In genomic region chr12:6929806-6930452, GRCh38 we compare ENCODE assay signal across 11 cellular contexts. TPM values are rescaled to one million over a fixed set of nuclear protein-coding genes. Genes with fewer than 3 reads are reported as not detected.
DNase-seq lines count a peak whose midpoint lies in the region; ATAC-seq and TF ChIP-seq lines count a peak whose summit lies in the region.
"Had no signal": no experiment of that assay in that cellular context is flagged by ENCODE, and none has a peak within 500 bp of the region (broad histone marks: within the 10 kb centered on the region; RNA-seq: fewer than 3 reads in every experiment).

No MANE protein-coding gene starts in this region.

- H3K27ac ChIP-seq in SK-N-SH (ENCODE audit: low read depth in 2 of 2, low read length in 1 of 2) (peak overlapping the region; percentile 50 to 76; a peak in 2 of 4 replicates), stomach (peak overlapping the region; percentile 23 to 99 (median 97))

- H3K4me1 ChIP-seq in SK-N-SH (ENCODE audit: control insufficient read depth in 1 of 2, insufficient read depth in 2 of 2, low read depth in 1 of 2, low read length in 1 of 2) (peaks cover 31 to 32% of the 10 kb centered on the region in 2 experiments), stomach (peaks cover 51 to 89% (median 72%) of the 10 kb centered on the region in 4 donors)

- H3K79me2 ChIP-seq in SK-N-SH (ENCODE audit: insufficient read depth), result peaks cover 84% of the 10 kb centered on the region

- H3K27me3 Mint-ChIP-seq in activated naive CD8-positive, alpha-beta T cell treated with anti-CD3 and anti-CD28 coated beads, Interleukin-2, amount 50 U/mL, for 24 hours, result no peaks in the 10 kb centered on the region

- H3K9me3 ChIP-seq in SK-N-SH, result no peaks in the 10 kb centered on the region
- H3K9me3 ChIP-seq in iPS-18c (ENCODE audit: control insufficient read depth, insufficient read depth, low read length), result no peaks in the 10 kb centered on the region
- no peaks in the 10 kb centered on the region for H3K9me3 ChIP-seq in stomach

- peak overlapping the region; percentile 94 for H3K9ac ChIP-seq in SK-N-SH

- peaks cover 57% of the 10 kb centered on the region for H4K20me1 ChIP-seq in SK-N-SH (ENCODE audit: insufficient read depth)

- H3K9me3 Mint-ChIP-seq in activated naive CD8-positive, alpha-beta T cell treated with anti-CD3 and anti-CD28 coated beads, Interleukin-2, amount 50 U/mL, for 24 hours, result no peaks in the 10 kb centered on the region

- POLR2A ChIA-PET in SK-N-SH (lab: Yijun Ruan, JAX), result interaction anchor here (1.0 to 7.3 kb wide), 3 partner anchors 8 to 57 kb away, joined by 3 to 82 read pairs (median 11); partner anchors contain the start of genes C12orf57, RNU7-1 and SPSB2

- peaks cover 57% of the 10 kb centered on the region for H3K4me1 Mint-ChIP-seq in activated naive CD8-positive, alpha-beta T cell treated with anti-CD3 and anti-CD28 coated beads, Interleukin-2, amount 50 U/mL, for 24 hours

- H3K4me2 ChIP-seq in SK-N-SH, result peak overlapping the region; percentile 95

- no peak for TF ChIP-seq EP300 in SK-N-SH (IDR thresholded peaks at IDR 0.05; ENCODE audit: borderline replicate concordance in 1 of 2, low read depth in 1 of 2, low read length in 1 of 2)
- no peak for TF ChIP-seq EP300 in stomach (IDR thresholded peaks at IDR 0.05)

- no peak for TF ChIP-seq POLR2A in stomach (IDR thresholded peaks at IDR 0.05)

- intact Hi-C loops in stomach (cut with DNase I; ENCODE audit: low total_unique reads), result no loop called here

- peak overlapping the region; percentile 91 for H3K27ac Mint-ChIP-seq in activated naive CD8-positive, alpha-beta T cell treated with anti-CD3 and anti-CD28 coated beads, Interleukin-2, amount 50 U/mL, for 24 hours

- H3K36me3 ChIP-seq in SK-N-SH (replicated peaks in 1 of 2; ENCODE audit: control insufficient read depth in 1 of 2, insufficient read depth in 2 of 2, low read length in 1 of 2) (peaks cover 22 to 41% of the 10 kb centered on the region in 2 experiments), stomach (peaks cover 10 to 24% (median 18%) of the 10 kb centered on the region in 4 donors)

- 91% methylated on average over 3 of the region's 3 CpGs for WGBS in SK-N-SH (ENCODE audit: low lambda C conversion rate)
- 34 to 48% (median 41%) methylated on average over 3 of the region's 3 CpGs for WGBS in stomach, 5 donors

- H2AFZ ChIP-seq in SK-N-SH (ENCODE audit: low read depth), result no peak overlapping the region

- CTCF ChIA-PET in SK-N-SH (lab: Yijun Ruan, JAX), result interaction anchor here (1.5 to 6.7 kb wide), 4 partner anchors 8 to 60 kb away, joined by 3 to 33 read pairs (median 12); partner anchors contain the start of genes C12orf57 and RNU7-1

- peak overlapping the region; percentile 83 for H3K4me3 Mint-ChIP-seq in activated naive CD8-positive, alpha-beta T cell treated with anti-CD3 and anti-CD28 coated beads, Interleukin-2, amount 50 U/mL, for 24 hours

- no peak for TF ChIP-seq RAD21 in SK-N-SH (IDR thresholded peaks at IDR 0.05; ENCODE audit: low read length)

- peaks cover 13% of the 10 kb centered on the region for H3K36me3 Mint-ChIP-seq in activated naive CD8-positive, alpha-beta T cell treated with anti-CD3 and anti-CD28 coated beads, Interleukin-2, amount 50 U/mL, for 24 hours (ENCODE audit: low read depth)

- no peaks in the 10 kb centered on the region for H3K27me3 ChIP-seq in SK-N-SH (ENCODE audit: insufficient read depth)
- no peaks in the 10 kb centered on the region for H3K27me3 ChIP-seq in stomach

- no peaks in the 10 kb centered on the region for H3K9me2 ChIP-seq in SK-N-SH

- TF ChIP-seq CTCF in SK-N-SH (IDR thresholded peaks at IDR 0.05), result no peak
- no peak for TF ChIP-seq CTCF in stomach (IDR thresholded peaks at IDR 0.05)

- H3K4me3 ChIP-seq in SK-N-SH (ENCODE audit: low read depth in 2 of 2, low read length in 1 of 2) (peak overlapping the region; percentile 82 to 87), iPS-18c (ENCODE audit: insufficient read depth, low read depth, low read length) (peak overlapping the region; percentile 93), stomach (peak overlapping the region; percentile 64 to 95 (median 86))

- ATAC-seq in SK-N-SH treated with all-trans-retinoic acid at 6 μM for 48 hours (no peak), HG03520 (IDR thresholded peaks at IDR 0.05; ENCODE audit: unreplicated experiment) (no peak), HG03460 (IDR thresholded peaks at IDR 0.05; ENCODE audit: unreplicated experiment) (no peak)
- ATAC-seq in activated naive CD8-positive, alpha-beta T cell treated with anti-CD3 and anti-CD28 coated beads, Interleukin-2, amount 50 U/mL, for 24 hours, result no peak

- peaks cover 34% of the 10 kb centered on the region for H3F3A ChIP-seq in SK-N-SH (replicated peaks; ENCODE audit: insufficient read depth)

- DNase-seq in SK-N-SH (no peak), stomach (no peak)
- DNase-seq in activated naive CD8-positive, alpha-beta T cell treated with anti-CD3 and anti-CD28 coated beads, Interleukin-2, amount 50 U/mL, for 24 hours, result no peak
- no peak for DNase-seq in stimulated activated CD4-positive, alpha-beta T cell treated with anti-CD3 and anti-CD28 coated beads, Interleukin-4, amount 100 ng/mL, for 24 hours
- DNase-seq: 8988T, NCI-H2081 had no signal

TF ChIP-seq in SK-N-SH, 30 proteins besides CTCF, POLR2A, EP300 and RAD21 (continues in another document):
- TF ChIP-seq USF2 (IDR thresholded peaks at IDR 0.05; ENCODE audit: borderline replicate concordance, low read depth, low read length) (no peak), TAF1 (IDR thresholded peaks at IDR 0.05; ENCODE audit: borderline replicate concordance, low read depth, low read length) (no peak), NFIC (IDR thresholded peaks at IDR 0.05; ENCODE audit: borderline replicate concordance) (no peak), GATA2 (CRISPR knock-in tag; IDR thresholded peaks at IDR 0.05) (no peak)

TF ChIP-seq in SK-N-SH treated with all-trans-retinoic acid at 6 μM for 48 hours, 23 proteins besides CTCF, POLR2A, EP300 and RAD21 (continues in another document):
- TF ChIP-seq CSDC2 (CRISPR knock-in tag; IDR thresholded peaks at IDR 0.05), result no peak
- no peak for TF ChIP-seq CREB5 (CRISPR knock-in tag; IDR thresholded peaks at IDR 0.05; ENCODE audit: low read depth)
- TF ChIP-seq CSRNP3 (CRISPR knock-in tag; IDR thresholded peaks at IDR 0.05), result no peak

RNA-seq across cellular contexts. Expression of gene ATN1, which starts 2.2 kb away (rescaled TPM):
- polyA plus RNA-seq in SK-N-SH (2012; rRNA removed), result 18.5 and 29.3 TPM in 2 replicates
- 13.8 and 20.9 TPM in 2 replicates for polyA plus RNA-seq in SK-N-SH (2012; cell fraction: cytosol; rRNA removed)
- polyA plus RNA-seq in SK-N-SH (2012; cell fraction: nucleus; rRNA removed), result 79.0 and 104 TPM in 2 replicates
- 100 to 1,000 TPM in 3 of 5 donors, 10 to 100 TPM in 2; 23.3 to 694 (median 291) TPM for total RNA-seq in stomach
- 10 to 100 TPM; 44.4 to 57.4 (median 48.8) TPM for polyA plus RNA-seq in stomach

RNA-seq across cellular contexts. Expression of gene RNU7-1, which starts 13.7 kb away (rescaled TPM):
- polyA plus RNA-seq in SK-N-SH (2012; rRNA removed), result not detected in 2 replicates
- polyA plus RNA-seq in SK-N-SH (2012; cell fraction: cytosol; rRNA removed), result not detected in 2 replicates
- not detected in 2 replicates for polyA plus RNA-seq in SK-N-SH (2012; cell fraction: nucleus; rRNA removed)
- not detected for total RNA-seq in stomach
- polyA plus RNA-seq in stomach, result not detected
- polyA plus RNA-seq: adipose tissue had no signal

RNA-seq across cellular contexts. Expression of gene C12orf57, which starts 13.9 kb away (rescaled TPM):
- polyA plus RNA-seq in SK-N-SH (2012; rRNA removed) (560 and 659 TPM in 2 replicates), stomach (100 to 1,000 TPM; 418 to 621 (median 443) TPM)
- polyA plus RNA-seq in SK-N-SH (2012; cell fraction: cytosol; rRNA removed), result 378 and 573 TPM in 2 replicates
- polyA plus RNA-seq in SK-N-SH (2012; cell fraction: nucleus; rRNA removed), result 265 and 491 TPM in 2 replicates
- total RNA-seq in stomach, result 100 to 1,000 TPM; 155 to 453 (median 306) TPM

RNA-seq across cellular contexts. Expression of gene ENO2, which starts 15.5 kb away (rescaled TPM):
- 50.6 and 56.9 TPM in 2 replicates for polyA plus RNA-seq in SK-N-SH (2012; rRNA removed)
- 39.1 and 43.0 TPM in 2 replicates for polyA plus RNA-seq in SK-N-SH (2012; cell fraction: cytosol; rRNA removed)
- 190 and 231 TPM in 2 replicates for polyA plus RNA-seq in SK-N-SH (2012; cell fraction: nucleus; rRNA removed)
- 10 to 100 TPM in 2 of 5 donors, 1 to 10 TPM in 3; 2.3 to 62.9 (median 8.6) TPM for total RNA-seq in stomach
- polyA plus RNA-seq in stomach, result 10 to 100 TPM in 2 of 3 donors, 1 to 10 TPM in 1; 9.3 to 19.7 (median 10.1) TPM

RNA-seq across cellular contexts. Expression of gene PTPN6, which starts 21.2 kb away (rescaled TPM):
- 0.12 and 0.18 TPM in 2 replicates for polyA plus RNA-seq in SK-N-SH (2012; rRNA removed)
- polyA plus RNA-seq in SK-N-SH (2012; cell fraction: cytosol; rRNA removed), result 0.09 TPM in 1 of 2 replicates, not detected in the other
- 0.43 and 0.96 TPM in 2 replicates for polyA plus RNA-seq in SK-N-SH (2012; cell fraction: nucleus; rRNA removed)
- 10 to 100 TPM; 11.2 to 36.6 (median 28.0) TPM for total RNA-seq in stomach
- polyA plus RNA-seq in stomach, result 10 to 100 TPM; 40.6 to 51.2 (median 41.2) TPM
